ENCODE assay signal across 9 cellular contexts in genomic region chr7:80916770-80917681, GRCh38. TPM values are rescaled to one million over a fixed set of nuclear protein-coding genes. Genes with fewer than 3 reads are reported as not detected.
A peak's percentile ranks its signal among the peaks of the same experiment; 100 is the strongest.
DNase-seq lines count a peak whose midpoint lies in the region; ATAC-seq and TF ChIP-seq lines count a peak whose summit lies in the region.
"Had no signal": no experiment of that assay in that cellular context is flagged by ENCODE, and none has a peak within 500 bp of the region (broad histone marks: within the 10 kb centered on the region; RNA-seq: fewer than 3 reads in every experiment).

No MANE protein-coding gene starts in this region.

- H3K9me3 ChIP-seq in BE2C (no peaks in the 10 kb centered on the region), MG63 (no peaks in the 10 kb centered on the region), colonic mucosa (no peaks in the 10 kb centered on the region), muscle layer of duodenum (ENCODE audit: control insufficient read depth in 1 of 2, low read length in 2 of 2) (no peaks in the 10 kb centered on the region)

- H3K36me3 Mint-ChIP-seq in endothelial cell (ENCODE audit: low read depth, unreplicated experiment) = no peaks in the 10 kb centered on the region

- intact Hi-C loops in colonic mucosa (cut with DNase I) = loop anchor here (5.0 to 10.0 kb wide), 2 partner anchors 212 to 540 kb away; no protein-coding TSS in a partner anchor

- no peaks in the 10 kb centered on the region for H3K27me3 ChIP-seq in BE2C
- no peaks in the 10 kb centered on the region for H3K27me3 ChIP-seq in MG63
- no peaks in the 10 kb centered on the region for H3K27me3 ChIP-seq in colonic mucosa
- H3K27me3 ChIP-seq in muscle layer of duodenum (ENCODE audit: low read depth, low read length) = no peaks in the 10 kb centered on the region

- peaks cover 2% of the 10 kb centered on the region for H3K4me1 Mint-ChIP-seq in endothelial cell (ENCODE audit: unreplicated experiment)

- peaks cover 1% of the 10 kb centered on the region for H3K27me3 Mint-ChIP-seq in endothelial cell (ENCODE audit: unreplicated experiment)

- H3K27ac Mint-ChIP-seq in endothelial cell (ENCODE audit: unreplicated experiment) = no peak overlapping the region

- DNase-seq in BE2C (no peak), MG63 (no peak), colonic mucosa (no peak), endothelial cell (ENCODE audit: low spot score) (no peak)
- no peak for DNase-seq in activated effector memory CD4-positive, alpha-beta T cell treated with Interleukin-2 at 50 U/mL for 16 hours
- DNase-seq: activated CD4-positive, alpha-beta T cell treated with anti-CD3 and anti-CD28 coated beads, Interleukin-2, amount 50 U/mL, for 1 hour had no signal

- 0 out of 2 replicates have a peak overlapping the region, but pooled peaks have one; percentile 0 for H3K4me3 ChIP-seq in BE2C (ENCODE audit: low read depth, low read length)
- H3K4me3 ChIP-seq in MG63 = peak overlapping the region; percentile 60
- H3K4me3 ChIP-seq in colonic mucosa = peak overlapping the region; percentile 41
- H3K4me3 ChIP-seq in muscle layer of duodenum (ENCODE audit: low read depth in 1 of 2, low read length in 2 of 2) = peak overlapping the region; percentile 91 to 92

- no peaks in the 10 kb centered on the region for H3K9me3 Mint-ChIP-seq in endothelial cell (ENCODE audit: unreplicated experiment)

- H3K4me1 ChIP-seq in BE2C (peaks cover 4% of the 10 kb centered on the region; the same call in 1 of the 2 replicates), colonic mucosa (peaks cover 6% of the 10 kb centered on the region), muscle layer of duodenum (ENCODE audit: control insufficient read depth in 1 of 2, insufficient read depth in 2 of 2, low read length in 2 of 2) (peaks cover 0 to 23% of the 10 kb centered on the region in 2 donors)

- H3K36me3 ChIP-seq in BE2C = no peaks in the 10 kb centered on the region
- peaks cover 33% of the 10 kb centered on the region for H3K36me3 ChIP-seq in MG63
- no peaks in the 10 kb centered on the region for H3K36me3 ChIP-seq in colonic mucosa
- peaks cover 0 to 3% of the 10 kb centered on the region in 2 donors for H3K36me3 ChIP-seq in muscle layer of duodenum (ENCODE audit: control insufficient read depth in 1 of 2, insufficient read depth in 2 of 2, low read length in 2 of 2)

- ATAC-seq in HG03159 (IDR thresholded peaks at IDR 0.05; ENCODE audit: unreplicated experiment) (no peak), GM18861 (IDR thresholded peaks at IDR 0.05; ENCODE audit: unreplicated experiment) (no peak)

- no peak overlapping the region for H3K9ac ChIP-seq in colonic mucosa (ENCODE audit: low read depth in 2 of 2, low read length in 2 of 2)

- H3K4me3 Mint-ChIP-seq in endothelial cell (ENCODE audit: unreplicated experiment) = no peak overlapping the region

- TF ChIP-seq CTCF in BE2C (IDR thresholded peaks at IDR 0.05; ENCODE audit: low read depth, low read length) (peak; percentile 69), colonic mucosa (IDR thresholded peaks at IDR 0.05) (no peak), endothelial cell (IDR thresholded peaks at IDR 0.05; ENCODE audit: unreplicated experiment) (no peak)

- H3K27ac ChIP-seq in colonic mucosa (no peak overlapping the region), muscle layer of duodenum (ENCODE audit: low read length) (no peak overlapping the region)

RNA-seq across cellular contexts. Expression of gene SEMA3C, which starts 1.8 kb away (rescaled TPM):
- polyA plus RNA-seq in BE2C (2012; ENCODE audit: insufficient read depth, insufficient read length, low read depth) = 5.1 TPM
- total RNA-seq in MG63 (2014; rRNA removed; shearing (Covaris generic); ENCODE audit: low replicate concordance) = 23.1 and 31.2 TPM in 2 replicates
- total RNA-seq in colonic mucosa = 100 to 1,000 TPM in 1 of 2 donors, 10 to 100 TPM in 1; 41.9 to 103 TPM
- 0.26 TPM for total RNA-seq in endothelial cell (ENCODE audit: unreplicated experiment)

Comparison
In these comparisons a context has a peak if more than half of its experiments do, and no peak if none do; other contexts are left out.
1. H3K4me3 ChIP-seq: peak in every context shown above with its lines; median percentile 92 in muscle layer of duodenum; 60 in MG63; 41 in colonic mucosa; 0 in BE2C.
2. RNA of gene SEMA3C, which starts 1.8 kb away (total RNA-seq): 41.9 to 103 TPM in colonic mucosa and 23.1 to 31.2 TPM in MG63; 0.26 TPM in endothelial cell (single experiment); every median in the first group is over 10 times any median in the second.